Comparison of ENCODE assay signal across 8 cellular contexts in the genomic region with DNA sequence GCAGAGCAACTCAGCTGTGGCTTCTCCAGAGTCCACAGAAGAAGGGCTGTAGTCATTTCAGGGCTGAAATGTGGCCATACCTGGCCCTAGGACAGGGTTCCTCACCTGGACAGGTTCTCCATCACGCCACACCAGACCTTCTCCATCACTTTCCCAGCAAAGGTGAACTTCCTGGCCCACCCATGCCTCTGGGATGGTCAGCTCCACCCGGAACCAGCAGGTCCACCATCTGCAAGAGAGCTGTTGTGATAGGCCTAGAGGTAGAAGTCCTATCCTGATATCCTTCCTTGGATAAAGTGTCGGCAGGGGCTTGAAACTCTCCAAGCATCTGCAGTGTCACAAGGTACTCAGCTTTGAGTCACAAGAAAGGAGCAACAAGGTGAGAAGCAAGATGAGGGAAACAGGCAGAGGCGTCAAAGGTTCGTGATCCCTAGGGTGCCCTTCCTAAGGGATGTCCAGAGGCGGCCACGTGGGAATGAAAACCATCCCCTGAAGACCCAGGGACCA. TPM values are rescaled to one million over a fixed set of nuclear protein-coding genes. Genes with fewer than 3 reads are reported as not detected.
DNase-seq lines count a peak whose midpoint lies in the region; ATAC-seq and TF ChIP-seq lines count a peak whose summit lies in the region.

No MANE protein-coding gene starts in this region.

- no peak overlapping the region for H2BK120ac ChIP-seq in IMR-90 (ENCODE audit: low read depth, low read length)

- H3K27ac Mint-ChIP-seq in chondrocyte (ENCODE audit: unreplicated experiment): peak overlapping the region; percentile 95

- peak overlapping the region; percentile 16; the same call in 1 of the 2 replicates for H3K27ac ChIP-seq in ACC112 (ENCODE audit: low read depth, low read length)
- peak overlapping the region; percentile 12; the same call in 1 of the 2 replicates for H3K27ac ChIP-seq in IMR-90 (ENCODE audit: insufficient read depth, low read length)
- peak overlapping the region; percentile 84 for H3K27ac ChIP-seq in muscle layer of duodenum (ENCODE audit: low read length)

- dilution Hi-C loops in IMR-90 (cut with HindIII; ENCODE audit: low sequenced_read_pairs, unreplicated experiment): no loop called here

- no peak overlapping the region for H2BK15ac ChIP-seq in IMR-90 (ENCODE audit: low read depth, low read length)

- ATAC-seq in IMR-90 (ENCODE audit: low read depth): no peak

- H3K36me3 ChIP-seq in ACC112 (ENCODE audit: insufficient read depth, low read length) (peaks cover 13% of the 10 kb centered on the region; the same call in 1 of the 2 replicates), IMR-90 (ENCODE audit: control insufficient read depth, insufficient read depth, low read length) (peaks cover 42% of the 10 kb centered on the region), muscle layer of duodenum (ENCODE audit: control insufficient read depth in 1 of 2, insufficient read depth in 2 of 2, low read length in 2 of 2) (peaks cover 48 to 60% of the 10 kb centered on the region in 2 donors)

- intact Hi-C loops in IMR-90 (cut with micrococcal nuclease) (loop anchor here (5.0 kb wide), 1 partner anchor 315 kb away; no protein-coding TSS in a partner anchor), posterior cingulate gyrus (cut with DNase I) (loop anchor here (5.0 kb wide), 2 partner anchors 85 to 260 kb away; a partner anchor contains a TSS)

- H3K9me3 ChIP-seq in IMR-90 (ENCODE audit: control insufficient read depth, insufficient read depth, low read length) (no peaks in the 10 kb centered on the region), muscle layer of duodenum (ENCODE audit: control insufficient read depth in 1 of 2, low read length in 2 of 2) (no peaks in the 10 kb centered on the region)

- peaks cover 4% of the 10 kb centered on the region; the same call in 1 of the 2 replicates for H3K9me1 ChIP-seq in IMR-90 (ENCODE audit: insufficient read depth, low read length)

- peaks cover 4% of the 10 kb centered on the region for H3K36me3 Mint-ChIP-seq in chondrocyte (ENCODE audit: low read depth)

- peak overlapping the region in 1 of 2 experiments; percentile 7; a peak in 2 of 4 replicates for H4K8ac ChIP-seq in IMR-90 (ENCODE audit: low read depth in 2 of 2, low read length in 2 of 2)

- peaks cover 38 to 56% of the 10 kb centered on the region in 2 experiments for H3K79me1 ChIP-seq in IMR-90 (ENCODE audit: low read depth in 1 of 2, low read length in 2 of 2)

- in situ Hi-C loops in IMR-90 (cut with MboI; ENCODE audit: low sequenced_read_pairs): no loop called here

- H3K23ac ChIP-seq in IMR-90 (ENCODE audit: low read depth, low read length): no peak overlapping the region

- no peak overlapping the region for H2AFZ ChIP-seq in ACC112 (ENCODE audit: low read length, unreplicated experiment)
- H2AFZ ChIP-seq in IMR-90 (replicated peaks; ENCODE audit: low read length, poor library complexity): peak overlapping the region; percentile 93

- H3K79me2 ChIP-seq in ACC112 (ENCODE audit: control insufficient read depth, insufficient read depth, low read length, unreplicated experiment): peaks cover 13% of the 10 kb centered on the region

- peak overlapping the region; percentile 85 for H3K4me3 Mint-ChIP-seq in chondrocyte (ENCODE audit: unreplicated experiment)

- H3K56ac ChIP-seq in IMR-90 (ENCODE audit: extremely low read depth, insufficient read depth, low read length): 0 out of 2 replicates have a peak overlapping the region, but pooled peaks have one; percentile 20

- CTCF ChIA-PET in IMR-90 (lab: Yijun Ruan, JAX): interaction anchor here (0.7 to 1.7 kb wide), 6 partner anchors 11 to 285 kb away, joined by 3 to 8 read pairs (median 4); a partner anchor contains a TSS

- no peak overlapping the region for H3K18ac ChIP-seq in IMR-90 (ENCODE audit: low read depth, low read length)

- H2BK5ac ChIP-seq in IMR-90 (ENCODE audit: low read depth, low read length, poor library complexity, severe bottlenecking): no peak overlapping the region

- H3K4me1 Mint-ChIP-seq in chondrocyte (ENCODE audit: low read depth): peaks cover 23% of the 10 kb centered on the region

- H3K9ac ChIP-seq in IMR-90 (ENCODE audit: low read depth, low read length): peak overlapping the region; percentile 29; the same call in 1 of the 2 replicates

- no peaks in the 10 kb centered on the region for H3K27me3 Mint-ChIP-seq in chondrocyte (ENCODE audit: low read depth)

- H3K4ac ChIP-seq in IMR-90 (ENCODE audit: low read depth, low read length): peak overlapping the region; percentile 12; the same call in 1 of the 2 replicates

- peak overlapping the region; percentile 95 for H2AK5ac ChIP-seq in IMR-90 (ENCODE audit: low read depth, low read length)

- TF ChIP-seq CTCF in IMR-90 (conservative IDR thresholded peaks at IDR 0.05; ENCODE audit: low read depth, low read length) (no peak), chondrocyte (IDR thresholded peaks at IDR 0.05) (no peak)

- H2AK9ac ChIP-seq in IMR-90 (replicated peaks; ENCODE audit: low read depth, low read length, poor library complexity): peak overlapping the region; percentile 98

- H3K4me3 ChIP-seq in ACC112 (ENCODE audit: low read depth, low read length) (peak overlapping the region; percentile 85), IMR-90 (ENCODE audit: insufficient read depth, low read depth, low read length) (peak overlapping the region; percentile 71), muscle layer of duodenum (ENCODE audit: low read depth in 1 of 2, low read length in 2 of 2) (peak overlapping the region; percentile 80 to 94)

- H2BK20ac ChIP-seq in IMR-90 (ENCODE audit: low read depth, low read length): no peak overlapping the region

- H3K9me3 Mint-ChIP-seq in chondrocyte (ENCODE audit: low read depth): no peaks in the 10 kb centered on the region

- TF ChIP-seq RAD21 in IMR-90 (IDR thresholded peaks at IDR 0.05; ENCODE audit: low read length): no peak

- H3K4me2 ChIP-seq in IMR-90 (ENCODE audit: low read depth, low read length): peak overlapping the region; percentile 69

- no peak overlapping the region for H4K91ac ChIP-seq in IMR-90 (ENCODE audit: insufficient read depth, low read depth, low read length)

- no peak overlapping the region for H4K5ac ChIP-seq in IMR-90 (ENCODE audit: low read depth, low read length)

- WGBS in IMR-90 (ENCODE audit: extremely low coverage in 2 of 2, insufficient read length in 1 of 2), 2 experiments: 62% methylated on average over 2 of the region's 7 CpGs; no CpG with 5 or more reads in 1 of the 2 experiments

- no TSS peak for BruUV-seq in IMR-90 (replicated peaks; lab: Mats Ljungman, UMichigan)

- peak overlapping the region; percentile 41; the same call in 1 of the 2 replicates for H3K14ac ChIP-seq in IMR-90 (replicated peaks; ENCODE audit: low read depth, low read length)

- no peaks in the 10 kb centered on the region for H3K27me3 ChIP-seq in ACC112 (ENCODE audit: insufficient read depth, low read length)
- no peaks in the 10 kb centered on the region for H3K27me3 ChIP-seq in IMR-90 (ENCODE audit: control insufficient read depth, insufficient read depth, low read length)
- H3K27me3 ChIP-seq in muscle layer of duodenum (ENCODE audit: low read depth, low read length): no peaks in the 10 kb centered on the region

- no peak for TF ChIP-seq POLR2A in IMR-90 (IDR thresholded peaks at IDR 0.05; ENCODE audit: low read depth, low read length)

- H3K4me1 ChIP-seq in ACC112 (ENCODE audit: control insufficient read depth, insufficient read depth, low read length, unreplicated experiment): peaks cover 26% of the 10 kb centered on the region
- peaks cover 4% of the 10 kb centered on the region for H3K4me1 ChIP-seq in IMR-90 (ENCODE audit: control insufficient read depth, insufficient read depth, low read length)
- peaks cover 12 to 18% of the 10 kb centered on the region in 2 donors for H3K4me1 ChIP-seq in muscle layer of duodenum (ENCODE audit: control insufficient read depth in 1 of 2, insufficient read depth in 2 of 2, low read length in 2 of 2)

- peaks cover 16% of the 10 kb centered on the region; the same call in 1 of the 2 replicates for H4K20me1 ChIP-seq in IMR-90 (ENCODE audit: insufficient read depth, low read length)

- POLR2A ChIA-PET in IMR-90 (lab: Charles Lee; ENCODE audit: unreplicated experiment): no interaction called here

- DNase-seq in IMR-90: no peak
- DNase-seq in chondrocyte (ENCODE audit: low spot score): no peak
- no peak for DNase-seq in NCI-H1048 (lab: John Stamatoyannopoulos, UW)
- DNase-seq in EL: no peak
- DNase-seq in NCI-H1105 (lab: John Stamatoyannopoulos, UW): no peak
- no peak for DNase-seq in posterior cingulate gyrus

TF ChIP-seq in IMR-90, 13 proteins besides CTCF, POLR2A, EP300 and RAD21 (continues in another document):
- TF ChIP-seq MAZ (IDR thresholded peaks at IDR 0.05; ENCODE audit: borderline replicate concordance, low read depth, low read length) (no peak), SMC3 (IDR thresholded peaks at IDR 0.05; ENCODE audit: low read depth, low read length) (no peak), FOS (IDR thresholded peaks at IDR 0.05; ENCODE audit: low read depth, low read length) (no peak), BHLHE40 (IDR thresholded peaks at IDR 0.05; ENCODE audit: low read depth, low read length) (no peak), MAFK (IDR thresholded peaks at IDR 0.05; ENCODE audit: low read depth, low read length) (no peak)
- TF ChIP-seq, protein P1, sequence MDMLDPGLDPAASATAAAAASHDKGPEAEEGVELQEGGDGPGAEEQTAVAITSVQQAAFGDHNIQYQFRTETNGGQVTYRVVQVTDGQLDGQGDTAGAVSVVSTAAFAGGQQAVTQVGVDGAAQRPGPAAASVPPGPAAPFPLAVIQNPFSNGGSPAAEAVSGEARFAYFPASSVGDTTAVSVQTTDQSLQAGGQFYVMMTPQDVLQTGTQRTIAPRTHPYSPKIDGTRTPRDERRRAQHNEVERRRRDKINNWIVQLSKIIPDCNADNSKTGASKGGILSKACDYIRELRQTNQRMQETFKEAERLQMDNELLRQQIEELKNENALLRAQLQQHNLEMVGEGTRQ (IDR thresholded peaks at IDR 0.05; ENCODE audit: low read depth, low read length): peak; percentile 10; the same call in 1 of the 2 replicates

RNA-seq across cellular contexts. Expression of a gene that starts 0.9 kb away (rescaled TPM):
- total RNA-seq in IMR-90 (2012; rRNA removed) (29.7 and 34.8 TPM in 2 replicates), chondrocyte (105 to 158 TPM (median 109 TPM) in 3 replicates)
- 153 and 157 TPM in 2 replicates for polyA plus RNA-seq in IMR-90 (2012; rRNA removed)
- 35.8 and 42.7 TPM in 2 replicates for polyA plus RNA-seq in IMR-90 (2012; cell fraction: cytosol; rRNA removed)
- 1,121 and 2,846 TPM in 2 replicates for polyA plus RNA-seq in IMR-90 (2012; cell fraction: nucleus; rRNA removed; ENCODE audit: low replicate concordance)

RNA-seq across cellular contexts. Expression of a gene that starts 20.6 kb away (rescaled TPM):
- 0.56 and 1.1 TPM in 2 replicates for total RNA-seq in IMR-90 (2012; rRNA removed)
- polyA plus RNA-seq in IMR-90 (2012; rRNA removed): 3.6 and 3.7 TPM in 2 replicates
- 1.0 and 1.4 TPM in 2 replicates for polyA plus RNA-seq in IMR-90 (2012; cell fraction: cytosol; rRNA removed)
- polyA plus RNA-seq in IMR-90 (2012; cell fraction: nucleus; rRNA removed; ENCODE audit: low replicate concordance): 26.0 and 30.5 TPM in 2 replicates
- 20.6 to 25.1 TPM (median 22.0 TPM) in 3 replicates for total RNA-seq in chondrocyte

RNA-seq across cellular contexts. Expression of a gene that starts 31.6 kb away (rescaled TPM):
- total RNA-seq in IMR-90 (2012; rRNA removed) (91.2 and 95.5 TPM in 2 replicates), chondrocyte (69.8 to 85.9 TPM (median 77.6 TPM) in 3 replicates)
- polyA plus RNA-seq in IMR-90 (2012; rRNA removed): 133 and 162 TPM in 2 replicates
- polyA plus RNA-seq in IMR-90 (2012; cell fraction: cytosol; rRNA removed): 171 and 191 TPM in 2 replicates
- 147 and 297 TPM in 2 replicates for polyA plus RNA-seq in IMR-90 (2012; cell fraction: nucleus; rRNA removed; ENCODE audit: low replicate concordance)

Comparison
In these comparisons a context has a peak if more than half of its experiments do, and no peak if none do; other contexts are left out.
1. H3K27ac ChIP-seq: peak in every context shown above with its lines; median percentile 84 in muscle layer of duodenum; 16 in ACC112; 12 in IMR-90.
2. RNA of a gene that starts 20.6 kb away (total RNA-seq): 20.6 to 25.1 TPM in chondrocyte; 0.56 to 1.1 TPM in IMR-90; every median in the first group is over 10 times any median in the second.
3. Peak in every context shown above with its lines, with median percentiles within 50 percentile points of each other: H3K4me3 ChIP-seq.